Comparison of ENCODE assay signal across 8 cellular contexts in genomic region chr16:20300312-20301097, GRCh38. TPM values are rescaled to one million over a fixed set of nuclear protein-coding genes. Genes with fewer than 3 reads are reported as not detected.
DNase-seq lines count a peak whose midpoint lies in the region; ATAC-seq and TF ChIP-seq lines count a peak whose summit lies in the region.

No MANE protein-coding gene starts in this region.

- ATAC-seq in GM21423 (IDR thresholded peaks at IDR 0.05; ENCODE audit: unreplicated experiment), result peak; percentile 59
- peak; percentile 52 to 80 for ATAC-seq in upper lobe of left lung (ENCODE audit: low FRiP score in 2 of 2)
- no peak for ATAC-seq in HG03460 (IDR thresholded peaks at IDR 0.05; ENCODE audit: unreplicated experiment)

- no peak for TF ChIP-seq POLR2A in upper lobe of left lung (IDR thresholded peaks at IDR 0.05)

- H3K27ac ChIP-seq in mesendoderm (ENCODE audit: low read depth, low read length) (no peak overlapping the region), upper lobe of left lung (no peak overlapping the region)

- H3K4me3 ChIP-seq in mesendoderm (ENCODE audit: low read length), result no peak overlapping the region
- H3K4me3 ChIP-seq in upper lobe of left lung, result no peak overlapping the region

- H3K79me2 ChIP-seq in mesendoderm (ENCODE audit: control insufficient read depth, insufficient read depth, low read length), result no peaks in the 10 kb centered on the region

- H3K9me3 ChIP-seq in upper lobe of left lung, result no peaks in the 10 kb centered on the region

- no peak overlapping the region for H2BK15ac ChIP-seq in mesendoderm (replicated peaks; ENCODE audit: low read depth)

- H3K18ac ChIP-seq in mesendoderm (ENCODE audit: low read length), result no peak overlapping the region

- H3K9ac ChIP-seq in mesendoderm (ENCODE audit: low read length), result no peak overlapping the region

- no peak overlapping the region for H2BK120ac ChIP-seq in mesendoderm (ENCODE audit: low read depth, low read length)

- H3K36me3 ChIP-seq in mesendoderm (ENCODE audit: control insufficient read depth, insufficient read depth, low read length) (no peaks in the 10 kb centered on the region), upper lobe of left lung (no peaks in the 10 kb centered on the region)

- no peaks in the 10 kb centered on the region for H3K79me1 ChIP-seq in mesendoderm (ENCODE audit: low read length)

- TF ChIP-seq EP300 in upper lobe of left lung (IDR thresholded peaks at IDR 0.05), result no peak

- H3K4me1 ChIP-seq in mesendoderm (ENCODE audit: control insufficient read depth, low read depth, low read length) (no peaks in the 10 kb centered on the region), upper lobe of left lung (no peaks in the 10 kb centered on the region)

- no CpG with 5 or more reads among the region's 16 CpGs for WGBS in mesendoderm (ENCODE audit: extremely low coverage, insufficient coverage, low lambda C conversion rate)
- 23 to 25% methylated on average over 16 of the region's 16 CpGs for WGBS in upper lobe of left lung, 2 donors

- TF ChIP-seq CTCF in upper lobe of left lung (IDR thresholded peaks at IDR 0.05), result peak; percentile 20 to 56 (median 41)

- H3K4ac ChIP-seq in mesendoderm (ENCODE audit: low read depth, low read length), result no peak overlapping the region

- H2AK5ac ChIP-seq in mesendoderm (ENCODE audit: low read length), result no peak overlapping the region

- no peak overlapping the region for H3K56ac ChIP-seq in mesendoderm (ENCODE audit: low read length)

- H3K27me3 ChIP-seq in mesendoderm (ENCODE audit: insufficient read depth, low read length, poor library complexity) (no peaks in the 10 kb centered on the region), upper lobe of left lung (no peaks in the 10 kb centered on the region)

- no peak overlapping the region for H4K8ac ChIP-seq in mesendoderm (ENCODE audit: low read depth, low read length)

- no peak overlapping the region for H2BK5ac ChIP-seq in mesendoderm (ENCODE audit: low read length)

- no peak overlapping the region for H4K5ac ChIP-seq in mesendoderm (ENCODE audit: low read length)

- DNase-seq in DMS153 (lab: John Stamatoyannopoulos, UW) (peak; percentile 56), NCI-H146 (lab: John Stamatoyannopoulos, UW) (peak; percentile 42), SW480 (ENCODE audit: low spot score) (peak; percentile 59), dermis microvascular lymphatic vessel endothelial cell (ENCODE audit: low read depth in 2 of 2) (peak; percentile 36 to 43), mesendoderm (peak; percentile 75), upper lobe of left lung (peak in 1 of 2 donors; percentile 37)

- H3K23ac ChIP-seq in mesendoderm (ENCODE audit: low read length), result no peak overlapping the region

- H3K4me2 ChIP-seq in mesendoderm (ENCODE audit: low read length), result no peak overlapping the region

RNA-seq across cellular contexts. Expression of gene GP2, which starts 26.8 kb away (rescaled TPM):
- total RNA-seq in dermis microvascular lymphatic vessel endothelial cell (not detected in 2 replicates), upper lobe of left lung (10 to 100 TPM in 1 of 6 donors, 1 to 10 TPM in 2, under 1 TPM in 1, not detected in 2; 0.39 to 15.4 (median 4.9) TPM)
- polyA plus RNA-seq in mesendoderm (2013, experiment 1 of 2), result not detected
- not detected for polyA plus RNA-seq in mesendoderm (2013, experiment 2 of 2)

RNA-seq across cellular contexts. Expression of gene UMOD, which starts 52.0 kb away (rescaled TPM):
- total RNA-seq in dermis microvascular lymphatic vessel endothelial cell (not detected in 2 replicates), upper lobe of left lung (not detected)
- not detected for polyA plus RNA-seq in mesendoderm (2013, experiment 1 of 2)
- not detected for polyA plus RNA-seq in mesendoderm (2013, experiment 2 of 2)
